Comparison of ENCODE assay signal across 9 cellular contexts in genomic region chr11:8068605-8069221, GRCh38. TPM values are rescaled to one million over a fixed set of nuclear protein-coding genes. Genes with fewer than 3 reads are reported as not detected.
DNase-seq lines count a peak whose midpoint lies in the region; ATAC-seq lines count a peak whose summit lies in the region.
"Had no signal": no experiment of that assay in that cellular context is flagged by ENCODE, and none has a peak within 500 bp of the region (broad histone marks: within the 10 kb centered on the region; RNA-seq: fewer than 3 reads in every experiment).

No MANE protein-coding gene starts in this region.

- H3K27me3 ChIP-seq in GM23248 (replicated peaks; ENCODE audit: insufficient read depth): no peaks in the 10 kb centered on the region

- H4K20me1 ChIP-seq in GM23248 (ENCODE audit: insufficient read depth): no peaks in the 10 kb centered on the region

- peak overlapping the region; percentile 37 for H3K27ac ChIP-seq in GM23248

- peak overlapping the region; percentile 34; the same call in 1 of the 2 replicates for H3K9ac ChIP-seq in GM23248

- H3K9me2 ChIP-seq in GM23248 (ENCODE audit: insufficient read depth): no peaks in the 10 kb centered on the region

- in situ Hi-C loops in GM23248 (cut with MboI) (no loop called here), SK-MEL-5 (cut with HindIII; ENCODE audit: low pct_unique_long_range_greater_than_20kb, low sequenced_read_pairs) (no loop called here)

- H3K9me3 ChIP-seq in GM23248 (ENCODE audit: low read depth): no peaks in the 10 kb centered on the region

- peak overlapping the region; percentile 65 for H3K4me2 ChIP-seq in GM23248 (ENCODE audit: unreplicated experiment)

- no peak for ATAC-seq in GM21447 (IDR thresholded peaks at IDR 0.05; ENCODE audit: unreplicated experiment)
- no peak for ATAC-seq in HG03469 (IDR thresholded peaks at IDR 0.05; ENCODE audit: unreplicated experiment)
- no peak for ATAC-seq in HG02938 (IDR thresholded peaks at IDR 0.05; ENCODE audit: unreplicated experiment)
- no peak for ATAC-seq in GM18909 (IDR thresholded peaks at IDR 0.05; ENCODE audit: poor library complexity, unreplicated experiment)
- ATAC-seq: Panc1 had no signal

- DNase-seq in GM23248: peak; percentile 83
- DNase-seq in SK-MEL-5 (ENCODE audit: low read depth, low spot score): peak; percentile 54
- peak; percentile 88 for DNase-seq in glomerular visceral epithelial cell (ENCODE audit: extremely low spot score)
- peak; percentile 55 for DNase-seq in skeletal muscle cell (ENCODE audit: low read depth)

- WGBS in GM23248 (ENCODE audit: low coverage in 1 of 2, low lambda C conversion rate in 2 of 2, missing lambda C conversion rate in 2 of 2), 2 experiments: 16 to 20% methylated on average over 15 of the region's 15 CpGs

- no peaks in the 10 kb centered on the region for H3K36me3 ChIP-seq in GM23248 (ENCODE audit: low read depth)

- peaks cover 17% of the 10 kb centered on the region for H3K4me1 ChIP-seq in GM23248 (ENCODE audit: insufficient read depth)

- no peaks in the 10 kb centered on the region for H3K79me2 ChIP-seq in GM23248 (ENCODE audit: insufficient read depth)

- H3K4me3 ChIP-seq in GM23248: peak overlapping the region; percentile 27
- peak overlapping the region; percentile 7 for H3K4me3 ChIP-seq in skeletal muscle cell (ENCODE audit: low read depth, low read length)

- H3F3A ChIP-seq in GM23248 (ENCODE audit: insufficient read depth): peaks cover 15% of the 10 kb centered on the region

- H2AFZ ChIP-seq in GM23248: peak overlapping the region; percentile 56

RNA-seq across cellular contexts. Expression of gene TUB, which starts 12.3 kb away (rescaled TPM):
- 12.3 and 12.9 TPM in 2 replicates for total RNA-seq in GM23248 (2014; rRNA removed; shearing (Covaris generic))
- 3.3 and 3.8 TPM in 2 replicates for polyA plus RNA-seq in GM23248 (2016; fragmentation: Nextera tagmentation; extraction: Ambion mirVana)
- total RNA-seq in SK-MEL-5 (2014; rRNA removed; shearing (Covaris generic)): 10.0 and 10.4 TPM in 2 replicates
- 9.8 and 14.9 TPM in 2 replicates for polyA plus RNA-seq in SK-MEL-5 (2015; cell fraction: cytosol; rRNA removed)
- 56.4 and 60.0 TPM in 2 replicates for polyA plus RNA-seq in SK-MEL-5 (2015; cell fraction: nucleus; rRNA removed)
